In genomic region chr10:89454561-89455347, GRCh38 we compare ENCODE assay signal across 13 cellular contexts.
"Had no signal": no experiment of that assay in that cellular context is flagged by ENCODE, and none has a peak within 500 bp of the region (broad histone marks: within the 10 kb centered on the region; RNA-seq: fewer than 3 reads in every experiment).

No MANE protein-coding gene starts in this region.

- H3K36me3 ChIP-seq: left ventricle myocardium inferior, ovary, sigmoid colon, spleen, uterus had no signal

- H3K9me3 ChIP-seq: ovary, sigmoid colon, spleen, uterus had no signal

- H3K4me3 ChIP-seq: left ventricle myocardium inferior, ovary, sigmoid colon, spleen, uterus had no signal

- H3K27me3 ChIP-seq: ovary, sigmoid colon, spleen, uterus had no signal

- H3K4me1 ChIP-seq: sigmoid colon, spleen, uterus had no signal

- ATAC-seq: esophagus mucosa, T-cell had no signal

- H3K27ac ChIP-seq: left ventricle myocardium inferior, ovary, sigmoid colon, spleen, uterus had no signal

- DNase-seq: activated CD4-positive, CD25-positive, alpha-beta regulatory T cell treated with anti-CD3 and anti-CD28 coated beads, Interleukin-2, amount 50 U/mL, for 72 hours; activated naive CD4-positive, alpha-beta T cell treated with anti-CD3 and anti-CD28 coated beads, Interleukin-2, amount 10 ng/mL, durations not matched to agents 7 days and 5 days; hippocampal formation; kidney; left ventricle myocardium inferior; nephron progenitor cell; ovary; sigmoid colon; spleen; T-cell; T1000; uterus had no signal
